ENCODE assay signal across 31 cellular contexts in genomic region chr1:79430437-79430836, GRCh38.
"Had no signal": no experiment of that assay in that cellular context is flagged by ENCODE, and none has a peak within 500 bp of the region (broad histone marks: within the 10 kb centered on the region; RNA-seq: fewer than 3 reads in every experiment).

No MANE protein-coding gene starts in this region.

- H3K27me3 Mint-ChIP-seq: activated CD4-positive, alpha-beta T cell treated with anti-CD3 and anti-CD28 coated beads, Interleukin-2, amount 10 ng/mL, durations not matched to agents 24 days and 14 days; activated CD8-positive, alpha-beta T cell treated with anti-CD3 and anti-CD28 coated beads for 36 hours; activated naive CD8-positive, alpha-beta T cell treated with anti-CD3 and anti-CD28 coated beads for 36 hours; activated T-helper 17 cell treated with anti-CD3 and anti-CD28 coated beads, Interleukin-2, amount 50 U/mL, for 72 hours had no signal

- H3K9me3 Mint-ChIP-seq: activated CD4-positive, alpha-beta T cell treated with anti-CD3 and anti-CD28 coated beads, Interleukin-2, amount 10 ng/mL, durations not matched to agents 24 days and 14 days; activated naive CD8-positive, alpha-beta T cell treated with anti-CD3 and anti-CD28 coated beads for 36 hours; activated T-helper 17 cell treated with anti-CD3 and anti-CD28 coated beads, Interleukin-2, amount 50 U/mL, for 72 hours had no signal

- H3K36me3 ChIP-seq: brain microvascular endothelial cell had no signal

- H3K36me3 Mint-ChIP-seq: activated naive CD8-positive, alpha-beta T cell treated with anti-CD3 and anti-CD28 coated beads for 36 hours had no signal

- H3K27me3 ChIP-seq: brain microvascular endothelial cell had no signal

- H3K27ac Mint-ChIP-seq: activated CD4-positive, alpha-beta T cell treated with anti-CD3 and anti-CD28 coated beads, Interleukin-2, amount 10 ng/mL, durations not matched to agents 24 days and 14 days; activated CD8-positive, alpha-beta T cell treated with anti-CD3 and anti-CD28 coated beads for 36 hours; activated naive CD8-positive, alpha-beta T cell treated with anti-CD3 and anti-CD28 coated beads for 36 hours; activated T-cell treated with anti-CD3 and anti-CD28 coated beads, Interleukin-2, amount 50 U/mL, for 72 hours; activated T-helper 17 cell treated with anti-CD3 and anti-CD28 coated beads, Interleukin-2, amount 50 U/mL, for 72 hours had no signal

- H3K4me3 Mint-ChIP-seq: activated CD4-positive, alpha-beta T cell treated with anti-CD3 and anti-CD28 coated beads, Interleukin-2, amount 10 ng/mL, durations not matched to agents 24 days and 14 days; activated CD8-positive, alpha-beta T cell treated with anti-CD3 and anti-CD28 coated beads for 36 hours; activated naive CD8-positive, alpha-beta T cell treated with anti-CD3 and anti-CD28 coated beads for 36 hours; activated T-cell treated with anti-CD3 and anti-CD28 coated beads, Interleukin-2, amount 50 U/mL, for 72 hours; activated T-helper 17 cell treated with anti-CD3 and anti-CD28 coated beads, Interleukin-2, amount 50 U/mL, for 72 hours had no signal

- H3K27ac ChIP-seq: brain microvascular endothelial cell, VCaP had no signal

- ATAC-seq: activated CD8-positive, alpha-beta T cell treated with anti-CD3 and anti-CD28 coated beads for 36 hours; activated T-cell treated with anti-CD3 and anti-CD28 coated beads, Interleukin-2, amount 50 U/mL, for 72 hours; activated T-helper 17 cell treated with anti-CD3 and anti-CD28 coated beads, Interleukin-2, amount 50 U/mL, for 72 hours had no signal

- DNase-seq: activated CD4-positive, alpha-beta T cell treated with anti-CD3 and anti-CD28 coated beads, Interleukin-2, amount 10 ng/mL, durations not matched to agents 24 days and 14 days; activated CD4-positive, alpha-beta T cell treated with anti-CD3 and anti-CD28 coated beads, Interleukin-2, amount 50 U/mL, for 4 hours; activated CD4-positive, CD25-positive, alpha-beta regulatory T cell; activated CD8-positive, alpha-beta T cell treated with anti-CD3 and anti-CD28 coated beads for 36 hours; activated effector memory CD4-positive, alpha-beta T cell treated with anti-CD3 and anti-CD28 coated beads, Interleukin-2, amount 50 U/mL, for 16 hours; activated naive CD4-positive, alpha-beta T cell; activated naive CD4-positive, alpha-beta T cell treated with anti-CD3 and anti-CD28 coated beads, Interleukin-2, amount 50 U/mL, for 16 hours; activated naive CD8-positive, alpha-beta T cell treated with anti-CD3 and anti-CD28 coated beads for 36 hours; activated T-cell treated with anti-CD3 and anti-CD28 coated beads, Interleukin-2, amount 50 U/mL, for 1 hour; activated T-cell treated with anti-CD3 and anti-CD28 coated beads, Interleukin-2, amount 50 U/mL, for 72 hours; amniotic stem cell; aorta; brain microvascular endothelial cell; Karpas-422; KBM-7; NCI-H1048; NCI-H1105 treated with DMSO at 0.1 percent for 48 hours; NCI-H1436; NCI-H1694; NCI-H1930; NCI-H2081 treated with DMSO at 0.1 percent for 48 hours; NCI-H226; NCI-H446 treated with DMSO at 0.1 percent for 48 hours; NCI-H524 treated with DMSO at 0.1 percent for 48 hours; Right ventricle myocardium superior; SW 1271; T-helper 1 cell; T-helper 2 cell; T-helper 9 cell had no signal

- H3K4me1 Mint-ChIP-seq: activated CD4-positive, alpha-beta T cell treated with anti-CD3 and anti-CD28 coated beads, Interleukin-2, amount 10 ng/mL, durations not matched to agents 24 days and 14 days; activated naive CD8-positive, alpha-beta T cell treated with anti-CD3 and anti-CD28 coated beads for 36 hours; activated T-helper 17 cell treated with anti-CD3 and anti-CD28 coated beads, Interleukin-2, amount 50 U/mL, for 72 hours had no signal
